Comparison of ENCODE assay signal across 21 cellular contexts in genomic region chr7:18553585-18554055, GRCh38. TPM values are rescaled to one million over a fixed set of nuclear protein-coding genes. Genes with fewer than 3 reads are reported as not detected.
DNase-seq lines count a peak whose midpoint lies in the region; ATAC-seq, FAIRE-seq and TF ChIP-seq lines count a peak whose summit lies in the region.
"Had no signal": no experiment of that assay in that cellular context is flagged by ENCODE, and none has a peak within 500 bp of the region (broad histone marks: within the 10 kb centered on the region; RNA-seq: fewer than 3 reads in every experiment).

No MANE protein-coding gene starts in this region.

- H3K4me3 ChIP-seq in BLaER1 treated with 17β-estradiol and CSF1 and Interleukin-3, amounts not matched to agents 10 nM and 100 nM = no peak overlapping the region
- H3K4me3 ChIP-seq in Karpas-422 (ENCODE audit: low read length) (no peak overlapping the region), smooth muscle cell (no peak overlapping the region), HepG2 (replicated peaks in 1 of 3; ENCODE audit: insufficient read depth in 1 of 3, low read depth in 2 of 3, low read length in 3 of 3) (no peak overlapping the region)
- H3K4me3 ChIP-seq: GM23248 had no signal

- TF ChIP-seq POLR2A in HepG2 (IDR thresholded peaks at IDR 0.05; ENCODE audit: insufficient read depth in 1 of 2, low read depth in 2 of 2, low read length in 2 of 2) = no peak

- intact Hi-C loops in HepG2 (cut with micrococcal nuclease; ENCODE audit: unreplicated experiment) = no loop called here

- peak overlapping the region; percentile 44; the same call in 1 of the 2 replicates for H2AFZ ChIP-seq in Karpas-422 (ENCODE audit: low read length)
- peak overlapping the region; percentile 4 for H2AFZ ChIP-seq in smooth muscle cell (ENCODE audit: low read depth)
- no peak overlapping the region for H2AFZ ChIP-seq in HepG2 (ENCODE audit: low read length)
- H2AFZ ChIP-seq: GM23248 had no signal

- no peaks in the 10 kb centered on the region for H4K20me1 ChIP-seq in BLaER1 treated with 17β-estradiol and CSF1 and Interleukin-3, amounts not matched to agents 10 nM and 100 nM
- H4K20me1 ChIP-seq in Karpas-422 (ENCODE audit: insufficient read depth, low read depth, low read length) (no peaks in the 10 kb centered on the region), smooth muscle cell (ENCODE audit: low read depth) (no peaks in the 10 kb centered on the region), HepG2 (ENCODE audit: insufficient read depth, low read length) (no peaks in the 10 kb centered on the region)

- 0 out of 22 replicates have a peak, but pooled peaks cover 0 to 5% (median 0%) of the 10 kb centered on the region in 11 experiments for H3K9me3 ChIP-seq in BLaER1 treated with 17β-estradiol and CSF1 and Interleukin-3, amounts not matched to agents 10 nM and 100 nM (replicated peaks in 1 of 11)
- no peaks in the 10 kb centered on the region for H3K9me3 ChIP-seq in Karpas-422 (ENCODE audit: low read length)
- H3K9me3 ChIP-seq in smooth muscle cell (replicated peaks; ENCODE audit: low read depth) = no peaks in the 10 kb centered on the region
- no peaks in the 10 kb centered on the region for H3K9me3 ChIP-seq in HepG2 (ENCODE audit: low read length)
- H3K9me3 ChIP-seq: heart left ventricle had no signal

- DNase-seq in Karpas-422 = no peak
- DNase-seq in smooth muscle cell (lab: John Stamatoyannopoulos, UW; ENCODE audit: unreplicated experiment) = no peak
- no peak for DNase-seq in islet precursor cell
- no peak for DNase-seq in HepG2 (ENCODE audit: low spot score)
- DNase-seq: activated naive CD4-positive, alpha-beta T cell treated with Interleukin-2 at 50 U/mL for 16 hours; activated T-cell treated with anti-CD3 and anti-CD28 coated beads, Interleukin-2, amount 50 U/mL, for 4 hours; DND-41; GM23248; heart left ventricle; IMR-90; left ventricle myocardium superior; NCI-H524 treated with DMSO at 0.1 percent for 48 hours; nephron progenitor cell; stimulated activated CD4-positive, alpha-beta T cell treated with anti-CD3 and anti-CD28 coated beads, Interleukin-15, amount 100 ng/mL, for 24 hours; stimulated activated CD8-positive, alpha-beta memory T cell treated with anti-CD3 and anti-CD28 coated beads, Interleukin-4, amount 100 ng/mL, for 48 hours; T-helper 1 cell had no signal

- 80% methylated on average over 4 of the region's 4 CpGs for WGBS in smooth muscle cell (ENCODE audit: low lambda C conversion rate)
- 0% methylated on average over 4 of the region's 4 CpGs for WGBS in HepG2 (ENCODE audit: low lambda C conversion rate)

- H3K4me2 ChIP-seq in BLaER1 treated with 17β-estradiol and CSF1 and Interleukin-3, amounts not matched to agents 10 nM and 100 nM = peak overlapping the region in 10 of 11 experiments; percentile 51 to 79 (median 63); a peak in 15 of 22 replicates
- H3K4me2 ChIP-seq in Karpas-422 (ENCODE audit: low read depth, low read length, poor library complexity, severe bottlenecking) (peak overlapping the region; percentile 13), smooth muscle cell (peak overlapping the region; percentile 64), HepG2 (ENCODE audit: low read depth, low read length) (no peak overlapping the region)

- TF ChIP-seq CTCF in brain (conservative IDR thresholded peaks at IDR 0.05) = no peak
- TF ChIP-seq CTCF in smooth muscle cell (IDR thresholded peaks at IDR 0.05; ENCODE audit: borderline replicate concordance, insufficient read depth, poor library complexity, severe bottlenecking) = no peak
- TF ChIP-seq CTCF in HepG2 (CRISPR knock-in tag; IDR thresholded peaks at IDR 0.05) = no peak

- peaks cover 0 to 2% (median 0%) of the 10 kb centered on the region in 5 experiments for H3K9me3 Mint-ChIP-seq in brain
- H3K9me3 Mint-ChIP-seq: activated T-cell treated with anti-CD3 and anti-CD28 coated beads, Interleukin-2, amount 50 U/mL, for 4 hours; nephron progenitor cell had no signal

- no peaks in the 10 kb centered on the region for H3K79me2 ChIP-seq in Karpas-422 (ENCODE audit: low read length)
- H3K79me2 ChIP-seq in smooth muscle cell (ENCODE audit: low read depth) = no peaks in the 10 kb centered on the region
- no peaks in the 10 kb centered on the region for H3K79me2 ChIP-seq in HepG2 (ENCODE audit: insufficient read depth, low read length)

- POLR2A ChIA-PET in HepG2 (lab: Yijun Ruan, JAX) = no interaction called here

- peak overlapping the region in 3 of 5 experiments; percentile 13 to 80 (median 50) for H3K4me3 Mint-ChIP-seq in brain
- H3K4me3 Mint-ChIP-seq: activated T-cell treated with anti-CD3 and anti-CD28 coated beads, Interleukin-2, amount 50 U/mL, for 4 hours; nephron progenitor cell had no signal

- peaks cover 5% of the 10 kb centered on the region for H3K36me3 Mint-ChIP-seq in brain

- H3K9me2 ChIP-seq in Karpas-422 (replicated peaks; ENCODE audit: insufficient read depth, low read length) = no peaks in the 10 kb centered on the region

- no TSS peak for BruUV-seq in HepG2 (replicated peaks; lab: Mats Ljungman, UMichigan)

- FAIRE-seq in HepG2 (lab: Jason Lieb, UNC) = no peak
- FAIRE-seq: TTC549 had no signal

- H3K4me1 ChIP-seq in BLaER1 treated with 17β-estradiol and CSF1 and Interleukin-3, amounts not matched to agents 10 nM and 100 nM = peaks cover 25 to 38% (median 33%) of the 10 kb centered on the region in 10 experiments; a peak in 19 of 20 replicates
- H3K4me1 ChIP-seq in Karpas-422 (ENCODE audit: low read length) (peaks cover 29% of the 10 kb centered on the region), smooth muscle cell (ENCODE audit: low read depth) (peaks cover 5% of the 10 kb centered on the region), HepG2 (ENCODE audit: insufficient read depth, low read length) (no peaks in the 10 kb centered on the region)

- no peaks in the 10 kb centered on the region for H3K27me3 ChIP-seq in BLaER1 treated with 17β-estradiol and CSF1 and Interleukin-3, amounts not matched to agents 10 nM and 100 nM
- no peaks in the 10 kb centered on the region for H3K27me3 ChIP-seq in Karpas-422 (ENCODE audit: low read length)
- no peaks in the 10 kb centered on the region for H3K27me3 ChIP-seq in smooth muscle cell (ENCODE audit: low read depth)
- H3K27me3 ChIP-seq in HepG2 (ENCODE audit: control insufficient read depth in 1 of 2, insufficient read depth in 2 of 2, low read length in 2 of 2) = no peaks in the 10 kb centered on the region
- H3K27me3 ChIP-seq: heart left ventricle had no signal

- TF ChIP-seq EP300 in HepG2 (IDR thresholded peaks at IDR 0.05; ENCODE audit: low read depth in 2 of 2, low read length in 2 of 2) (no peak), HepG2 (CRISPR knock-in tag; IDR thresholded peaks at IDR 0.05; ENCODE audit: borderline replicate concordance) (no peak)

- H3K36me3 ChIP-seq in BLaER1 treated with 17β-estradiol and CSF1 and Interleukin-3, amounts not matched to agents 10 nM and 100 nM = peaks cover 0 to 13% (median 0%) of the 10 kb centered on the region in 11 experiments; a peak in 4 of 22 replicates
- H3K36me3 ChIP-seq in Karpas-422 (ENCODE audit: insufficient read depth, low read length) = no peaks in the 10 kb centered on the region
- H3K36me3 ChIP-seq in smooth muscle cell (ENCODE audit: low read depth) = no peaks in the 10 kb centered on the region
- no peaks in the 10 kb centered on the region for H3K36me3 ChIP-seq in HepG2 (replicated peaks in 1 of 2; ENCODE audit: control insufficient read depth in 1 of 2, insufficient read depth in 2 of 2, low read length in 2 of 2)
- H3K36me3 ChIP-seq: heart left ventricle had no signal

- TF ChIP-seq RAD21 in HepG2 (CRISPR knock-in tag; IDR thresholded peaks at IDR 0.05) = no peak

- H3K9ac ChIP-seq in BLaER1 treated with 17β-estradiol and CSF1 and Interleukin-3, amounts not matched to agents 10 nM and 100 nM = peak overlapping the region in 3 of 11 experiments; percentile 8 to 53 (median 32); a peak in 2 of 22 replicates
- H3K9ac ChIP-seq in Karpas-422 (ENCODE audit: low read length) = no peak overlapping the region
- H3K9ac ChIP-seq in smooth muscle cell (ENCODE audit: low read depth) = no peak overlapping the region
- H3K9ac ChIP-seq in HepG2 (ENCODE audit: insufficient read depth, low read depth, low read length) = no peak overlapping the region
- H3K9ac ChIP-seq: GM23248 had no signal

- H3K27me3 Mint-ChIP-seq in brain = no peaks in the 10 kb centered on the region

- H3K4me1 Mint-ChIP-seq in brain = peaks cover 54% of the 10 kb centered on the region

- CTCF ChIA-PET in HepG2 (lab: Yijun Ruan, JAX; ENCODE audit: low intra/inter-chr PET ratio, low total read pairs) = no interaction called here

- in situ Hi-C loops in HepG2 (cut with HindIII; ENCODE audit: extremely low pct_ligation_motif_present, low pct_unique_long_range_greater_than_20kb) = no loop called here

- ATAC-seq in HepG2 = no peak
- ATAC-seq in HG02840 (IDR thresholded peaks at IDR 0.05; ENCODE audit: low FRiP score, unreplicated experiment) = no peak
- ATAC-seq: activated T-cell treated with anti-CD3 and anti-CD28 coated beads, Interleukin-2, amount 50 U/mL, for 4 hours; Right ventricle myocardium inferior had no signal

- H3F3A ChIP-seq in smooth muscle cell (ENCODE audit: low read depth) = no peaks in the 10 kb centered on the region

- H3K27ac Mint-ChIP-seq in brain = peak overlapping the region in 4 of 5 experiments; percentile 58 to 90 (median 78)

- peak overlapping the region in 6 of 11 experiments; percentile 28 to 62 (median 54); a peak in 6 of 22 replicates for H3K27ac ChIP-seq in BLaER1 treated with 17β-estradiol and CSF1 and Interleukin-3, amounts not matched to agents 10 nM and 100 nM
- H3K27ac ChIP-seq in Karpas-422 (ENCODE audit: low read length) = no peak overlapping the region
- H3K27ac ChIP-seq in smooth muscle cell (ENCODE audit: low read depth) = peak overlapping the region; percentile 22
- H3K27ac ChIP-seq in HepG2 (ENCODE audit: extremely low read length, insufficient read depth, low read length) = no peak overlapping the region
- H3K27ac ChIP-seq: GM23248 had no signal

RNA-seq across cellular contexts. Expression of gene HDAC9, which starts 58.1 kb away (rescaled TPM):
- total RNA-seq in Karpas-422 (2014; rRNA removed; shearing (Covaris generic); ENCODE audit: low replicate concordance) = 1.7 and 5.2 TPM in 2 replicates
- polyA plus RNA-seq in brain (ENCODE audit: insufficient read depth, low read depth, low replicate concordance) = 18.5 TPM
- total RNA-seq in smooth muscle cell = 7.1 and 9.2 TPM in 2 replicates
- 2.2 and 2.5 TPM in 2 replicates for polyA plus RNA-seq in smooth muscle cell
- total RNA-seq in HepG2 (2016; rRNA removed; fragmentation: Illumina TruSeq; extraction: Trizol) = 0.06 and 0.07 TPM in 2 replicates
- not detected in 2 replicates for total RNA-seq in HepG2 (2016; cell fraction: cytosol; rRNA removed; fragmentation: Illumina TruSeq; extraction: Trizol; ENCODE audit: low read depth)
- 0.12 and 0.15 TPM in 2 replicates for total RNA-seq in HepG2 (2016; cell fraction: insoluble cytoplasmic fraction; rRNA removed; fragmentation: Illumina TruSeq; extraction: Trizol)
- total RNA-seq in HepG2 (2016; cell fraction: membrane; rRNA removed; fragmentation: Illumina TruSeq; extraction: Trizol) = 0.03 and 0.10 TPM in 2 replicates
- not detected in 2 replicates for total RNA-seq in HepG2 (2016; cell fraction: nucleus; rRNA removed; fragmentation: Illumina TruSeq; extraction: Trizol)
- polyA plus RNA-seq in HepG2 (2011; rRNA removed) = 0.05 and 0.09 TPM in 2 replicates
- 0.04 TPM in 1 of 2 replicates, not detected in the other for polyA plus RNA-seq in HepG2 (2011; cell fraction: cytosol; rRNA removed)
- polyA plus RNA-seq in HepG2 (2011; cell fraction: nucleus; rRNA removed) = 0.07 and 0.10 TPM in 2 replicates
- polyA plus RNA-seq in HepG2 (2012) = not detected in 2 replicates
- not detected in 2 replicates for polyA plus RNA-seq in HepG2 (2016; cell fraction: cytosol; fragmentation: Illumina TruSeq; extraction: Trizol; ENCODE audit: low read depth)
- polyA plus RNA-seq in HepG2 (2016; cell fraction: insoluble cytoplasmic fraction; fragmentation: Illumina TruSeq; extraction: Trizol; ENCODE audit: low read depth) = 0.11 and 0.14 TPM in 2 replicates
- not detected in 2 replicates for polyA plus RNA-seq in HepG2 (2016; cell fraction: membrane; fragmentation: Illumina TruSeq; extraction: Trizol; ENCODE audit: low read depth)
- not detected in 2 replicates for polyA plus RNA-seq in HepG2 (2016; cell fraction: nucleus; fragmentation: Illumina TruSeq; extraction: Trizol; ENCODE audit: insufficient read depth, low read depth)
- 1.6 TPM in 1 of 2 replicates, not detected in the other for polyA minus RNA-seq in HepG2 (2011; rRNA and poly(A)+ RNA removed; ENCODE audit: low replicate concordance)
- polyA minus RNA-seq in HepG2 (2011; cell fraction: cytosol; rRNA and poly(A)+ RNA removed) = not detected in 2 replicates
- polyA minus RNA-seq in HepG2 (2011; cell fraction: nucleus; rRNA and poly(A)+ RNA removed) = 0.25 and 0.64 TPM in 2 replicates

Comparison
In these comparisons a context has a peak if more than half of its experiments do, and no peak if none do; other contexts are left out.
1. H3K27ac ChIP-seq: peak in BLaER1 treated with 17β-estradiol and CSF1 and Interleukin-3, amounts not matched to agents 10 nM and 100 nM (6 of 11) and smooth muscle cell (single experiment); none in Karpas-422 (single experiment) and HepG2 (single experiment).